Comparison of ENCODE assay signal across 8 cellular contexts in genomic region chr6:12008366-12009179, GRCh38. TPM values are rescaled to one million over a fixed set of nuclear protein-coding genes. Genes with fewer than 3 reads are reported as not detected.
DNase-seq lines count a peak whose midpoint lies in the region; ATAC-seq and TF ChIP-seq lines count a peak whose summit lies in the region.

No MANE protein-coding gene starts in this region.

- CTCF ChIA-PET in activated CD8-positive, alpha-beta T cell treated with anti-CD3 and anti-CD28 coated beads, Interleukin-2, amount 10 ng/mL, durations not matched to agents 7 days and 5 days (lab: Charles Lee), result interaction anchor here (0.7 to 1.3 kb wide), 3 partner anchors 9 to 225 kb away, joined by 3 read pairs; no protein-coding TSS in a partner anchor

- no peaks in the 10 kb centered on the region for H3K9me3 Mint-ChIP-seq in activated CD8-positive, alpha-beta T cell treated with anti-CD3 and anti-CD28 coated beads, Interleukin-2, amount 10 ng/mL, durations not matched to agents 7 days and 5 days (ENCODE audit: insufficient read depth)

- H3K4me3 Mint-ChIP-seq in activated CD8-positive, alpha-beta T cell treated with anti-CD3 and anti-CD28 coated beads, Interleukin-2, amount 10 ng/mL, durations not matched to agents 7 days and 5 days, result peak overlapping the region; percentile 94

- POLR2A ChIA-PET in activated CD8-positive, alpha-beta T cell treated with anti-CD3 and anti-CD28 coated beads, Interleukin-2, amount 10 ng/mL, durations not matched to agents 7 days and 5 days (lab: Charles Lee), result interaction anchor here (0.7 to 3.2 kb wide), 10 partner anchors 13 to 313 kb away, joined by 3 to 22 read pairs (median 4); no protein-coding TSS in a partner anchor

- DNase-seq in AG10803 (ENCODE audit: low read depth) (peak; percentile 67), NCI-H748 (lab: John Stamatoyannopoulos, UW; ENCODE audit: unreplicated experiment) (peak; percentile 84), lung microvascular endothelial cell (ENCODE audit: low read depth in 2 of 2) (peak; percentile 80 to 89)
- DNase-seq in activated CD8-positive, alpha-beta T cell treated with anti-CD3 and anti-CD28 coated beads, Interleukin-2, amount 10 ng/mL, durations not matched to agents 7 days and 5 days, result peak; percentile 92
- peak; percentile 84 for DNase-seq in effector CD4-positive, alpha-beta T cell
- DNase-seq in stimulated activated CD8-positive, alpha-beta memory T cell treated with anti-CD3 and anti-CD28 coated beads, Interleukin-12 subunit alpha, Interleukin-12 subunit beta, amount 100 ng/mL, for 1 hour (ENCODE audit: low read depth), result peak; percentile 71

- TF ChIP-seq CTCF in AG10803 (conservative IDR thresholded peaks at IDR 0.05; ENCODE audit: low read length), result no peak

- no peaks in the 10 kb centered on the region for H3K27me3 Mint-ChIP-seq in activated CD8-positive, alpha-beta T cell treated with anti-CD3 and anti-CD28 coated beads, Interleukin-2, amount 10 ng/mL, durations not matched to agents 7 days and 5 days (ENCODE audit: low read depth)

- H3K4me3 ChIP-seq in AG10803 (ENCODE audit: low read length), result peak overlapping the region; percentile 74

- H3K36me3 Mint-ChIP-seq in activated CD8-positive, alpha-beta T cell treated with anti-CD3 and anti-CD28 coated beads, Interleukin-2, amount 10 ng/mL, durations not matched to agents 7 days and 5 days (ENCODE audit: low read depth), result peaks cover 5% of the 10 kb centered on the region

- H3K27ac Mint-ChIP-seq in activated CD8-positive, alpha-beta T cell treated with anti-CD3 and anti-CD28 coated beads, Interleukin-2, amount 10 ng/mL, durations not matched to agents 7 days and 5 days, result peak overlapping the region; percentile 99

- peaks cover 26% of the 10 kb centered on the region for H3K4me1 Mint-ChIP-seq in activated CD8-positive, alpha-beta T cell treated with anti-CD3 and anti-CD28 coated beads, Interleukin-2, amount 10 ng/mL, durations not matched to agents 7 days and 5 days (ENCODE audit: low read depth)

- ATAC-seq in GM19025 (IDR thresholded peaks at IDR 0.05; ENCODE audit: low read depth, unreplicated experiment), result peak; percentile 18
- peak; percentile 42 for ATAC-seq in HG03378 (IDR thresholded peaks at IDR 0.05; ENCODE audit: unreplicated experiment)
- peak; percentile 48 for ATAC-seq in activated CD8-positive, alpha-beta T cell treated with anti-CD3 and anti-CD28 coated beads, Interleukin-2, amount 10 ng/mL, durations not matched to agents 7 days and 5 days

RNA-seq across cellular contexts. Expression of gene HIVEP1, which starts 3.5 kb away (rescaled TPM):
- 10 to 100 TPM; 21.2 to 21.4 TPM for total RNA-seq in activated CD8-positive, alpha-beta T cell treated with anti-CD3 and anti-CD28 coated beads, Interleukin-2, amount 10 ng/mL, durations not matched to agents 7 days and 5 days
- total RNA-seq in lung microvascular endothelial cell, result 6.8 and 8.5 TPM in 2 replicates

Comparison
In these comparisons a context has a peak if more than half of its experiments do, and no peak if none do; other contexts are left out.
1. Peak in every context shown above with its lines: DNase-seq, ATAC-seq and H3K4me3 ChIP-seq.